7 cellular contexts compared by ENCODE assay signal in the genomic region with DNA sequence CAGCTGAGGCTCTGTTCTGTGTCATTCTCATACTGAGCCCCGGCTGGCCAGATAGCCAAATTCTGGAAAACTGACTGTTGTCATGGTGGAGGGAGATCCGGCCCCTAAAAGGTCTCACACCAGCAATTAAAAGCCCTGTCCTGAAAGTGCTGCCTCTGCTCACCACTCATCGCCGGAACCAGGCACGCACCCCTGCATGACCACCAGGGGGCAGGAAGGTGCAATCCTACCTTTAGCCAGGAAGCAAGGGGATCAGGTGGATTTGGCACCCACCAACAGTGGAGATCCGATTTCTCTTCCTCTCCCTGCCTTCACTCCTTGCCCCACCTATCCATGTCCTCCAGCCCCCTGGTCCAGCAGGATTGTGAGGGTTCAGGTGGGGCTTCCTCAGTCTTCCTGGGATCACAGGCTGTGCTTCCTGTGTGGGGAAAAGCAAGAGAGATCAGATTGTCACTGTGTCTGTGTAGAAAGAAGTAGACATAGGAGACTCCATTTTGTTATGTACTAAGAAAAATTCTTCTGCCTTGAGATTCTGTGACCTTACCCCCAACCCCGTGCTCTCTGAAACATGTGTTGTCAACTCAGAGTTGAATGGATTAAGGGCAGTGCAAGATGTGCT. TPM values are rescaled to one million over a fixed set of nuclear protein-coding genes. Genes with fewer than 3 reads are reported as not detected.
DNase-seq lines count a peak whose midpoint lies in the region; ATAC-seq and TF ChIP-seq lines count a peak whose summit lies in the region.

No MANE protein-coding gene starts in this region.

- intact Hi-C loops in adrenal gland (cut with DNase I) = loop anchor here in 1 of 2 donors (5.0 kb wide), 1 partner anchor 93 kb away; a partner anchor contains a TSS

- peaks cover 12 to 17% (median 15%) of the 10 kb centered on the region in 3 donors for H3K4me1 Mint-ChIP-seq in T-cell

- DNase-seq in GM06990 (ENCODE audit: extremely low read depth, insufficient read length) (peak; percentile 25), T-cell (peak; percentile 28 to 73 (median 62)), adrenal gland (peak; percentile 56 to 77 (median 63)), iPS DF 19.7 (ENCODE audit: low read depth, low spot score) (peak; percentile 64)
- peak; percentile 86 for DNase-seq in stimulated activated CD4-positive, alpha-beta T cell treated with anti-CD3 and anti-CD28 coated beads, Interleukin-15, amount 100 ng/mL, for 24 hours

- 15 to 23% (median 16%) methylated on average over 7 of the region's 7 CpGs for WGBS in adrenal gland, 4 donors

- CTCF ChIA-PET in T-cell (lab: Charles Lee) = interaction anchor here in 1 of 2 donors (0.6 kb wide), 1 partner anchor 112 kb away, joined by 3 read pairs; no protein-coding TSS in a partner anchor

- H3K27me3 ChIP-seq in GM06990 (replicated peaks; ENCODE audit: control insufficient read depth, insufficient read depth, low read length) (no peaks in the 10 kb centered on the region; the same call in 1 of the 2 replicates), adrenal gland (peaks cover 2% of the 10 kb centered on the region)

- H3K27me3 Mint-ChIP-seq in T-cell = peaks cover 5 to 7% of the 10 kb centered on the region in 2 donors

- TF ChIP-seq CTCF in GM06990 (IDR thresholded peaks at IDR 0.05; ENCODE audit: insufficient read depth, low read length, poor library complexity, severe bottlenecking) (peak; percentile 97), LNCAP (IDR thresholded peaks at IDR 0.05) (peak; percentile 96), adrenal gland (IDR thresholded peaks at IDR 0.05) (peak; percentile 75 to 83 (median 78))

- H3K4me3 Mint-ChIP-seq in T-cell = no peak overlapping the region

- no peak overlapping the region for H3K4me3 ChIP-seq in GM06990 (replicated peaks; ENCODE audit: low read depth, low read length)
- no peak overlapping the region for H3K4me3 ChIP-seq in adrenal gland

- H3K4me1 ChIP-seq in adrenal gland (replicated peaks in 1 of 2) = no peaks in the 10 kb centered on the region

- no peaks in the 10 kb centered on the region for H3K36me3 Mint-ChIP-seq in T-cell

- H3K36me3 ChIP-seq in GM06990 (ENCODE audit: control insufficient read depth, insufficient read depth, low read length) = no peaks in the 10 kb centered on the region
- H3K36me3 ChIP-seq in adrenal gland (replicated peaks in 1 of 2) = no peaks in the 10 kb centered on the region

- H3K27ac ChIP-seq in adrenal gland = no peak overlapping the region

- POLR2A ChIA-PET in T-cell (lab: Charles Lee) = no interaction called here

- no peaks in the 10 kb centered on the region for H3K9me3 ChIP-seq in adrenal gland (replicated peaks in 1 of 3)

- TF ChIP-seq POLR2A in adrenal gland (IDR thresholded peaks at IDR 0.05) = no peak

- H3K9me3 Mint-ChIP-seq in T-cell = no peaks in the 10 kb centered on the region

- H3K27ac Mint-ChIP-seq in T-cell = no peak overlapping the region

- ATAC-seq in T-cell (replicated peaks in 1 of 4) = peak; percentile 66 to 87 (median 76)
- no peak for ATAC-seq in HG03520 (IDR thresholded peaks at IDR 0.05; ENCODE audit: unreplicated experiment)

RNA-seq across cellular contexts. Expression of a gene that starts 16.1 kb away (rescaled TPM):
- 1 to 10 TPM; 2.6 to 8.9 (median 4.1) TPM for total RNA-seq in T-cell
- under 1 TPM; 0.09 to 0.88 (median 0.59) TPM for total RNA-seq in adrenal gland
- polyA plus RNA-seq in adrenal gland = 1 to 10 TPM in 2 of 3 donors, under 1 TPM in 1; 0.59 to 2.0 (median 1.0) TPM

RNA-seq across cellular contexts. Expression of a gene that starts 48.0 kb away (rescaled TPM):
- total RNA-seq in T-cell = 10 to 100 TPM; 15.3 to 24.7 (median 19.5) TPM
- 10 to 100 TPM; 10.6 to 44.3 (median 18.9) TPM for total RNA-seq in adrenal gland
- 1 to 10 TPM; 6.6 to 9.8 (median 9.0) TPM for polyA plus RNA-seq in adrenal gland

RNA-seq across cellular contexts. Expression of a gene that starts 49.7 kb away (rescaled TPM):
- total RNA-seq in T-cell (10 to 100 TPM; 35.5 to 66.6 (median 42.0) TPM), adrenal gland (10 to 100 TPM in 7 of 8 donors, 1 to 10 TPM in 1; 9.1 to 38.2 (median 18.6) TPM)
- 10 to 100 TPM in 2 of 3 donors, 1 to 10 TPM in 1; 9.3 to 46.4 (median 25.3) TPM for polyA plus RNA-seq in adrenal gland

Comparison
In these comparisons a context has a peak if more than half of its experiments do, and no peak if none do; other contexts are left out.
1. DNase-seq: peak in every context shown above with its lines; median percentile 86 in stimulated activated CD4-positive, alpha-beta T cell treated with anti-CD3 and anti-CD28 coated beads, Interleukin-15, amount 100 ng/mL, for 24 hours; 64 in iPS DF 19.7; 63 in adrenal gland; 62 in T-cell; 25 in GM06990.